ENCODE assay signal across 22 cellular contexts in genomic region chr14:104211741-104212140, GRCh38.
DNase-seq lines count a peak whose midpoint lies in the region; ATAC-seq, FAIRE-seq and TF ChIP-seq lines count a peak whose summit lies in the region.
"Had no signal": no experiment of that assay in that cellular context is flagged by ENCODE, and none has a peak within 500 bp of the region (broad histone marks: within the 10 kb centered on the region; RNA-seq: fewer than 3 reads in every experiment).

No MANE protein-coding gene starts in this region.

- BruUV-seq in HepG2 (replicated peaks; lab: Mats Ljungman, UMichigan), result no TSS peak

- CTCF ChIA-PET in HepG2 (lab: Yijun Ruan, JAX; ENCODE audit: low intra/inter-chr PET ratio, low total read pairs), result no interaction called here

- H3K79me1 ChIP-seq in neuronal stem cell (ENCODE audit: low read depth, low read length), result no peaks in the 10 kb centered on the region

- H3K18ac ChIP-seq in neuronal stem cell (ENCODE audit: low read length), result peak overlapping the region; percentile 23

- TF ChIP-seq POLR2A in right lobe of liver (IDR thresholded peaks at IDR 0.05) (no peak), HepG2 (IDR thresholded peaks at IDR 0.05; ENCODE audit: insufficient read depth in 1 of 2, low read depth in 2 of 2, low read length in 2 of 2) (no peak)

- H3K9ac ChIP-seq in HepG2 (ENCODE audit: insufficient read depth, low read depth, low read length) (no peak overlapping the region), neuronal stem cell (ENCODE audit: low read depth, low read length, poor library complexity) (no peak overlapping the region)
- H3K9ac ChIP-seq: BLaER1 had no signal

- H4K8ac ChIP-seq in neuronal stem cell (ENCODE audit: low read depth, low read length), result no peak overlapping the region

- H3K4me1 ChIP-seq in right lobe of liver, result no peaks in the 10 kb centered on the region
- H3K4me1 ChIP-seq in HepG2 (ENCODE audit: insufficient read depth, low read length), result peaks cover 2% of the 10 kb centered on the region
- peaks cover 0 to 3% of the 10 kb centered on the region in 2 donors for H3K4me1 ChIP-seq in neuronal stem cell (ENCODE audit: control insufficient read depth in 2 of 2, insufficient read depth in 1 of 2, low read depth in 1 of 2, low read length in 2 of 2)

- TF ChIP-seq RAD21 in HepG2 (CRISPR knock-in tag; IDR thresholded peaks at IDR 0.05), result no peak

- no peak for ATAC-seq in right lobe of liver
- no peak for ATAC-seq in HepG2
- ATAC-seq: CD8-positive, alpha-beta T cell; GM23338; HCT116 had no signal

- H3K36me3 Mint-ChIP-seq in activated naive CD4-positive, alpha-beta T cell treated with anti-CD3 and anti-CD28 coated beads, Interleukin-2, amount 50 U/mL, for 24 hours, result no peaks in the 10 kb centered on the region
- H3K36me3 Mint-ChIP-seq: CD4-positive, CD25-positive, alpha-beta regulatory T cell; CD8-positive, alpha-beta T cell had no signal

- H2AFZ ChIP-seq in HepG2 (ENCODE audit: low read length), result no peak overlapping the region
- no peak overlapping the region for H2AFZ ChIP-seq in neuronal stem cell (ENCODE audit: low read length)
- H2AFZ ChIP-seq: GM23338 had no signal

- no peaks in the 10 kb centered on the region for H3K36me3 ChIP-seq in right lobe of liver
- no peaks in the 10 kb centered on the region for H3K36me3 ChIP-seq in HepG2 (replicated peaks in 1 of 2; ENCODE audit: control insufficient read depth in 1 of 2, insufficient read depth in 2 of 2, low read length in 2 of 2)
- H3K36me3 ChIP-seq in neuronal stem cell (replicated peaks in 1 of 2; ENCODE audit: control insufficient read depth in 2 of 2, insufficient read depth in 2 of 2, low read length in 2 of 2), result no peaks in the 10 kb centered on the region
- H3K36me3 ChIP-seq: BLaER1 had no signal

- 90% methylated on average over 8 of the region's 9 CpGs for WGBS in right lobe of liver (ENCODE audit: insufficient coverage, low coverage, low lambda C conversion rate, missing lambda C conversion rate)
- WGBS in HepG2 (ENCODE audit: low lambda C conversion rate), result 44% methylated on average over 9 of the region's 9 CpGs
- WGBS in neuronal stem cell (ENCODE audit: extremely low coverage in 2 of 2, insufficient read length in 2 of 2, insufficient replicate concordance in 1 of 2), 2 donors, result no CpG with 5 or more reads among the region's 9 CpGs

- H3K4ac ChIP-seq in neuronal stem cell (ENCODE audit: low read length), result no peak overlapping the region

- FAIRE-seq in HepG2 (lab: Jason Lieb, UNC), result no peak
- FAIRE-seq: A204.1, GM12891, GM18507 had no signal

- H3K4me3 ChIP-seq in right lobe of liver (no peak overlapping the region), HepG2 (replicated peaks in 1 of 3; ENCODE audit: insufficient read depth in 1 of 3, low read depth in 2 of 3, low read length in 3 of 3) (no peak overlapping the region), neuronal stem cell (ENCODE audit: low read length in 2 of 2) (no peak overlapping the region)
- H3K4me3 ChIP-seq: BLaER1, GM23338 had no signal

- H3K9me3 ChIP-seq in right lobe of liver (no peaks in the 10 kb centered on the region), HepG2 (ENCODE audit: low read length) (no peaks in the 10 kb centered on the region), neuronal stem cell (replicated peaks in 1 of 2; ENCODE audit: control insufficient read depth in 2 of 2, insufficient read depth in 1 of 2, low read depth in 1 of 2, low read length in 2 of 2) (no peaks in the 10 kb centered on the region)
- H3K9me3 ChIP-seq: BLaER1 had no signal

- POLR2A ChIA-PET in HepG2 (lab: Yijun Ruan, JAX), result no interaction called here

- TF ChIP-seq CTCF in right lobe of liver (IDR thresholded peaks at IDR 0.05) (no peak), HepG2 (CRISPR knock-in tag; IDR thresholded peaks at IDR 0.05) (no peak)

- H3K4me2 ChIP-seq in HepG2 (ENCODE audit: low read depth, low read length), result no peak overlapping the region
- H3K4me2 ChIP-seq in neuronal stem cell (ENCODE audit: insufficient read depth, low read length, poor library complexity, severe bottlenecking), result no peak overlapping the region
- H3K4me2 ChIP-seq: GM23338 had no signal

- no peak for TF ChIP-seq EP300 in HepG2 (IDR thresholded peaks at IDR 0.05; ENCODE audit: low read depth in 2 of 2, low read length in 2 of 2)
- TF ChIP-seq EP300 in HepG2 (CRISPR knock-in tag; IDR thresholded peaks at IDR 0.05; ENCODE audit: borderline replicate concordance), result no peak

- H2AK5ac ChIP-seq in neuronal stem cell (ENCODE audit: low read depth, low read length), result no peak overlapping the region

- intact Hi-C loops in right lobe of liver (cut with DNase I), result no loop called here
- intact Hi-C loops in HepG2 (cut with micrococcal nuclease; ENCODE audit: unreplicated experiment), result no loop called here

- H2BK5ac ChIP-seq in neuronal stem cell (ENCODE audit: low read length), result no peak overlapping the region

- no peaks in the 10 kb centered on the region for H4K20me1 ChIP-seq in HepG2 (ENCODE audit: insufficient read depth, low read length)
- H4K20me1 ChIP-seq: BLaER1 had no signal

- no peaks in the 10 kb centered on the region for H3K4me1 Mint-ChIP-seq in activated naive CD4-positive, alpha-beta T cell treated with anti-CD3 and anti-CD28 coated beads, Interleukin-2, amount 50 U/mL, for 24 hours
- H3K4me1 Mint-ChIP-seq: B cell; CD4-positive, CD25-positive, alpha-beta regulatory T cell; GM23338 had no signal

- peaks cover 4% of the 10 kb centered on the region for H3K27me3 Mint-ChIP-seq in activated naive CD4-positive, alpha-beta T cell treated with anti-CD3 and anti-CD28 coated beads, Interleukin-2, amount 50 U/mL, for 24 hours
- H3K27me3 Mint-ChIP-seq: CD4-positive, CD25-positive, alpha-beta regulatory T cell had no signal

- no peak overlapping the region for H2BK120ac ChIP-seq in neuronal stem cell (ENCODE audit: low read depth, low read length)

- H2BK12ac ChIP-seq in neuronal stem cell (ENCODE audit: low read length), result no peak overlapping the region

- no peak overlapping the region for H3K27ac ChIP-seq in right lobe of liver
- H3K27ac ChIP-seq in HepG2 (ENCODE audit: extremely low read length, insufficient read depth, low read length), result no peak overlapping the region
- H3K27ac ChIP-seq in neuronal stem cell (replicated peaks; ENCODE audit: low read length), result no peak overlapping the region
- H3K27ac ChIP-seq: 22Rv1, BLaER1, C4-2B had no signal

- H4K91ac ChIP-seq in neuronal stem cell (ENCODE audit: low read depth, low read length, poor library complexity), result no peak overlapping the region

- H3K14ac ChIP-seq in neuronal stem cell (ENCODE audit: low read length), result no peak overlapping the region

- in situ Hi-C loops in HepG2 (cut with HindIII; ENCODE audit: extremely low pct_ligation_motif_present, low pct_unique_long_range_greater_than_20kb), result no loop called here

- H3K4me3 Mint-ChIP-seq in activated naive CD4-positive, alpha-beta T cell treated with anti-CD3 and anti-CD28 coated beads, Interleukin-2, amount 50 U/mL, for 24 hours, result no peak overlapping the region
- H3K4me3 Mint-ChIP-seq: B cell; CD4-positive, CD25-positive, alpha-beta regulatory T cell; CD8-positive, alpha-beta T cell; GM23338; H9 had no signal

- H3K27me3 ChIP-seq in right lobe of liver (no peaks in the 10 kb centered on the region), HepG2 (ENCODE audit: control insufficient read depth in 1 of 2, insufficient read depth in 2 of 2, low read length in 2 of 2) (peaks cover 3 to 29% of the 10 kb centered on the region in 2 experiments; a peak in 3 of 5 replicates), neuronal stem cell (ENCODE audit: control insufficient read depth in 3 of 3, insufficient read depth in 3 of 3, low read depth in 1 of 3, low read length in 3 of 3) (peaks cover 0 to 20% (median 0%) of the 10 kb centered on the region in 3 experiments)
- H3K27me3 ChIP-seq: BLaER1 had no signal

- no peak overlapping the region for H2BK15ac ChIP-seq in neuronal stem cell (ENCODE audit: low read length)

- H3K9me3 Mint-ChIP-seq in activated naive CD4-positive, alpha-beta T cell treated with anti-CD3 and anti-CD28 coated beads, Interleukin-2, amount 50 U/mL, for 24 hours, result no peaks in the 10 kb centered on the region
- H3K9me3 Mint-ChIP-seq: CD8-positive, alpha-beta T cell; H9 had no signal

- H3K79me2 ChIP-seq in HepG2 (ENCODE audit: insufficient read depth, low read length), result no peaks in the 10 kb centered on the region

- H3K23ac ChIP-seq in neuronal stem cell (ENCODE audit: low read depth, low read length, poor library complexity), result peak overlapping the region; percentile 29

- H3K27ac Mint-ChIP-seq in activated naive CD4-positive, alpha-beta T cell treated with anti-CD3 and anti-CD28 coated beads, Interleukin-2, amount 50 U/mL, for 24 hours, result peak overlapping the region; percentile 82
- H3K27ac Mint-ChIP-seq: B cell; CD4-positive, CD25-positive, alpha-beta regulatory T cell; CD8-positive, alpha-beta T cell; GM23338 had no signal

- DNase-seq in activated naive CD4-positive, alpha-beta T cell (lab: John Stamatoyannopoulos, UW), result no peak
- DNase-seq in right lobe of liver, result peak in 2 of 3 donors; percentile 3
- DNase-seq in HepG2 (ENCODE audit: low spot score), result no peak
- no peak for DNase-seq in neuronal stem cell (ENCODE audit: low spot score)
- DNase-seq in COLO829 (ENCODE audit: low spot score), result no peak
- DNase-seq in NCI-H510A treated with DMSO at 0.1 percent for 48 hours (lab: John Stamatoyannopoulos, UW), result no peak
- DNase-seq: CD4-positive, CD25-positive, alpha-beta regulatory T cell; CD8-positive, alpha-beta T cell; DMS53; DMS79 treated with DMSO at 0.1 percent for 48 hours; GF-D8; H9 had no signal

TF ChIP-seq in HepG2, 621 proteins besides CTCF, POLR2A, EP300 and RAD21 (continues in another document):
- TF ChIP-seq SETDB1 (CRISPR knock-in tag; IDR thresholded peaks at IDR 0.05; ENCODE audit: borderline replicate concordance) (no peak), TBL1XR1 (IDR thresholded peaks at IDR 0.05; ENCODE audit: borderline replicate concordance, low read length, partially characterized antibody) (no peak), ZNF12 (CRISPR knock-in tag; IDR thresholded peaks at IDR 0.05) (no peak)

Comparison
In these comparisons a context has a peak if more than half of its experiments do, and no peak if none do; other contexts are left out.
1. DNase-seq: peak in right lobe of liver (2 of 3); none in activated naive CD4-positive, alpha-beta T cell (0 of 4), HepG2 (single experiment), neuronal stem cell (single experiment), COLO829 (single experiment) and NCI-H510A treated with DMSO at 0.1 percent for 48 hours (single experiment).